8 cellular contexts compared by ENCODE assay signal in genomic region chr14:90697577-90698206, GRCh38.
DNase-seq lines count a peak whose midpoint lies in the region; ATAC-seq, FAIRE-seq and TF ChIP-seq lines count a peak whose summit lies in the region.

No MANE protein-coding gene starts in this region.

- FAIRE-seq in GM12891 (lab: Jason Lieb, UNC), result peak; percentile 88

- POLR2A ChIA-PET in activated B cell treated with CpG ODN at 0.5 μM for 24 hours (lab: Charles Lee), result interaction anchor here (1.9 kb wide), 1 partner anchor 298 kb away, joined by 5 read pairs; no protein-coding TSS in a partner anchor

- H3K9me3 Mint-ChIP-seq in activated B cell treated with CpG ODN at 0.5 μM for 24 hours, result no peaks in the 10 kb centered on the region

- H3K27ac Mint-ChIP-seq in activated B cell treated with CpG ODN at 0.5 μM for 24 hours, result no peak overlapping the region

- peaks cover 4% of the 10 kb centered on the region for H3K4me1 Mint-ChIP-seq in activated B cell treated with CpG ODN at 0.5 μM for 24 hours

- ATAC-seq in HG02981 (IDR thresholded peaks at IDR 0.05; ENCODE audit: unreplicated experiment) (peak; percentile 71), activated B cell treated with CpG ODN at 0.5 μM for 24 hours (ENCODE audit: low read depth) (peak; percentile 75), HG03439 (IDR thresholded peaks at IDR 0.05; ENCODE audit: unreplicated experiment) (no peak)

- peaks cover under 1% of the 10 kb centered on the region for H3K27me3 Mint-ChIP-seq in activated B cell treated with CpG ODN at 0.5 μM for 24 hours

- H3K36me3 Mint-ChIP-seq in activated B cell treated with CpG ODN at 0.5 μM for 24 hours (ENCODE audit: low read depth), result no peaks in the 10 kb centered on the region

- CTCF ChIA-PET in activated B cell treated with CpG ODN at 0.5 μM for 24 hours (lab: Charles Lee), result interaction anchor here (0.8 to 4.7 kb wide), 12 partner anchors 11 to 758 kb away, joined by 3 to 28 read pairs (median 5); partner anchors contain the start of gene TTC7B

- TF ChIP-seq CTCF in activated B cell treated with CpG ODN at 0.5 μM for 24 hours (IDR thresholded peaks at IDR 0.05) (peak; percentile 76), kidney epithelial cell (IDR thresholded peaks at IDR 0.05; ENCODE audit: insufficient read depth, low read length, poor library complexity, severe bottlenecking) (peak; percentile 96)

- DNase-seq in GM12891 (ENCODE audit: insufficient read length, low spot score) (peak; percentile 47), NCI-H2227 (lab: John Stamatoyannopoulos, UW; ENCODE audit: unreplicated experiment) (peak; percentile 86), activated B cell treated with CpG ODN at 0.5 μM for 24 hours (peak; percentile 37), caudate nucleus (lab: John Stamatoyannopoulos, UW) (peak in 60 of 61 donors; percentile 38 to 93 (median 77)), kidney epithelial cell (ENCODE audit: low read depth) (no peak)
- peak; percentile 50 to 67 (median 62) for DNase-seq in stimulated activated CD4-positive, alpha-beta T cell treated with anti-CD3 and anti-CD28 coated beads, Interleukin-1b, Interleukin-23, amount 100 ng/mL, for 24 hours (ENCODE audit: low read depth in 4 of 4, low spot score in 1 of 4)

- H3K4me3 ChIP-seq in kidney epithelial cell (ENCODE audit: low read depth, low read length), result no peak overlapping the region

- peak overlapping the region; percentile 93 for H3K27ac ChIP-seq in caudate nucleus (ENCODE audit: low read depth, low read length)

- TF ChIP-seq POLR2A in GM12891 (IDR thresholded peaks at IDR 0.05; ENCODE audit: low read depth, low read length), result no peak

- H3K27me3 ChIP-seq in kidney epithelial cell (ENCODE audit: control insufficient read depth, insufficient read depth, low read length), result no peaks in the 10 kb centered on the region

- no peaks in the 10 kb centered on the region for H3K36me3 ChIP-seq in kidney epithelial cell (ENCODE audit: control insufficient read depth, insufficient read depth, low read length)

- intact Hi-C loops in activated B cell treated with CpG ODN at 0.5 μM for 24 hours (cut with micrococcal nuclease), result loop anchor here (1.0 to 5.0 kb wide), 7 partner anchors 61 to 758 kb away; no protein-coding TSS in a partner anchor

- H3K4me3 Mint-ChIP-seq in activated B cell treated with CpG ODN at 0.5 μM for 24 hours, result no peak overlapping the region

TF ChIP-seq in GM12891, 5 proteins besides CTCF, POLR2A, EP300 and RAD21:
- TF ChIP-seq POU2F2 (IDR thresholded peaks at IDR 0.05; ENCODE audit: low read depth, low read length) (no peak), SPI1 (IDR thresholded peaks at IDR 0.05; ENCODE audit: low read depth, low read length) (no peak), POLR2AphosphoS5 (IDR thresholded peaks at IDR 0.05; ENCODE audit: low read depth, low read length) (no peak), TAF1 (IDR thresholded peaks at IDR 0.05; ENCODE audit: low read depth, low read length) (no peak), PAX5 (IDR thresholded peaks at IDR 0.05; ENCODE audit: insufficient read depth, low read length, severe bottlenecking) (no peak)
